ENCODE assay signal across 23 cellular contexts in the genomic region with DNA sequence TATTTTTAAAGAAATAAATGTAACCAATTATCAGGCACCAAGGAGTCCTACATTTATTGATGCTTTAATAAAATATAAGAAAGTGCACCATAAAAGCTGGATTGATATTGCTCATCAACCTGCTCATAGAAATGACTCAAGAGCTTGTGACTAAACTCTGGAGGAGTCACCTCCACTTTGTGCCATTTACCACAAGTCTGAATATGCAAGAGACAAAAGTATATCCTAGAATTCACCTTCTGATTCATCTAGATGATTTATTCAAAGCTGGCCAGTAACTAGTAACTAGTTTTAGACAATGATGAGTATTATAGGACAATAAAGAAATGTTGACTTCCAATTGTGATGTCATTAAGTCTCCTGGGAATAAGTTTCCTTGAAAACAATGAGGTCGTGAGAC.
DNase-seq lines count a peak whose midpoint lies in the region; ATAC-seq, FAIRE-seq and TF ChIP-seq lines count a peak whose summit lies in the region.
"Had no signal": no experiment of that assay in that cellular context is flagged by ENCODE, and none has a peak within 500 bp of the region (broad histone marks: within the 10 kb centered on the region; RNA-seq: fewer than 3 reads in every experiment).

No MANE protein-coding gene starts in this region.

- CTCF ChIA-PET in HepG2 (lab: Yijun Ruan, JAX; ENCODE audit: low intra/inter-chr PET ratio, low total read pairs), result no interaction called here
- CTCF ChIA-PET in mammary epithelial cell (lab: Charles Lee; ENCODE audit: low non-redundant PET), result no interaction called here

- in situ Hi-C loops in HepG2 (cut with HindIII; ENCODE audit: extremely low pct_ligation_motif_present, low pct_unique_long_range_greater_than_20kb) (no loop called here), mammary epithelial cell (cut with MboI; ENCODE audit: low sequenced_read_pairs in 2 of 2) (no loop called here)

- POLR2A ChIA-PET in HepG2 (lab: Yijun Ruan, JAX), result no interaction called here

- ATAC-seq in HepG2 (no peak), right lobe of liver (no peak), GM18909 (IDR thresholded peaks at IDR 0.05; ENCODE audit: poor library complexity, unreplicated experiment) (no peak)

- H3K36me3 ChIP-seq in HepG2 (replicated peaks in 1 of 2; ENCODE audit: control insufficient read depth in 1 of 2, insufficient read depth in 2 of 2, low read length in 2 of 2) (no peaks in the 10 kb centered on the region), right lobe of liver (no peaks in the 10 kb centered on the region), mammary epithelial cell (ENCODE audit: insufficient read depth, low read length) (no peaks in the 10 kb centered on the region)
- H3K36me3 ChIP-seq: BLaER1 treated with 17β-estradiol and CSF1 and Interleukin-3, amounts not matched to agents 10 nM and 100 nM; SJCRH30 had no signal

- H3K27me3 ChIP-seq in HepG2 (ENCODE audit: control insufficient read depth in 1 of 2, insufficient read depth in 2 of 2, low read length in 2 of 2) (no peaks in the 10 kb centered on the region), right lobe of liver (no peaks in the 10 kb centered on the region), mammary epithelial cell (ENCODE audit: insufficient read depth, low read length) (no peaks in the 10 kb centered on the region)
- H3K27me3 ChIP-seq: BLaER1 treated with 17β-estradiol and CSF1 and Interleukin-3, amounts not matched to agents 10 nM and 100 nM; SJCRH30 had no signal

- no peak for TF ChIP-seq EP300 in HepG2 (IDR thresholded peaks at IDR 0.05; ENCODE audit: low read depth in 2 of 2, low read length in 2 of 2)
- TF ChIP-seq EP300 in HepG2 (CRISPR knock-in tag; IDR thresholded peaks at IDR 0.05; ENCODE audit: borderline replicate concordance), result no peak

- H3K79me2 ChIP-seq in HepG2 (ENCODE audit: insufficient read depth, low read length) (no peaks in the 10 kb centered on the region), mammary epithelial cell (ENCODE audit: insufficient read depth, low read length) (no peaks in the 10 kb centered on the region)

- intact Hi-C loops in HepG2 (cut with micrococcal nuclease; ENCODE audit: unreplicated experiment), result no loop called here
- intact Hi-C loops in right lobe of liver (cut with DNase I), result no loop called here
- intact Hi-C loops in mammary epithelial cell (cut with micrococcal nuclease), result no loop called here

- no peak overlapping the region for H3K9ac ChIP-seq in HepG2 (ENCODE audit: insufficient read depth, low read depth, low read length)
- H3K9ac ChIP-seq in mammary epithelial cell (ENCODE audit: insufficient read depth, low read length), result no peak overlapping the region
- H3K9ac ChIP-seq: BLaER1 treated with 17β-estradiol and CSF1 and Interleukin-3, amounts not matched to agents 10 nM and 100 nM had no signal

- TF ChIP-seq CTCF in HepG2 (CRISPR knock-in tag; IDR thresholded peaks at IDR 0.05) (no peak), right lobe of liver (IDR thresholded peaks at IDR 0.05) (no peak), mammary epithelial cell (conservative IDR thresholded peaks at IDR 0.05 in 1 of 2, IDR thresholded peaks at IDR 0.05 in 1 of 2; ENCODE audit: extremely low read depth in 1 of 2, insufficient read depth in 1 of 2, low read depth in 1 of 2, low read length in 2 of 2) (no peak)

- H3K4me2 ChIP-seq in HepG2 (ENCODE audit: low read depth, low read length) (no peak overlapping the region), mammary epithelial cell (ENCODE audit: insufficient read depth, low read depth, low read length) (no peak overlapping the region)
- H3K4me2 ChIP-seq: BLaER1 treated with 17β-estradiol and CSF1 and Interleukin-3, amounts not matched to agents 10 nM and 100 nM had no signal

- no TSS peak for BruUV-seq in HepG2 (replicated peaks; lab: Mats Ljungman, UMichigan)
- no TSS peak for BruUV-seq in mammary epithelial cell (replicated peaks; lab: Mats Ljungman, UMichigan)

- no peak for TF ChIP-seq RAD21 in HepG2 (CRISPR knock-in tag; IDR thresholded peaks at IDR 0.05)

- H3K4me3 ChIP-seq in HepG2 (replicated peaks in 1 of 3; ENCODE audit: insufficient read depth in 1 of 3, low read depth in 2 of 3, low read length in 3 of 3), result no peak overlapping the region
- no peak overlapping the region for H3K4me3 ChIP-seq in right lobe of liver
- H3K4me3 ChIP-seq in mammary epithelial cell (replicated peaks in 1 of 3; ENCODE audit: insufficient read depth in 1 of 3, low read depth in 2 of 3, low read length in 3 of 3), result no peak overlapping the region
- H3K4me3 ChIP-seq: BLaER1 treated with 17β-estradiol and CSF1 and Interleukin-3, amounts not matched to agents 10 nM and 100 nM; SJCRH30 had no signal

- no peak for TF ChIP-seq POLR2A in HepG2 (IDR thresholded peaks at IDR 0.05; ENCODE audit: insufficient read depth in 1 of 2, low read depth in 2 of 2, low read length in 2 of 2)
- TF ChIP-seq POLR2A in right lobe of liver (IDR thresholded peaks at IDR 0.05), result no peak

- DNase-seq in HepG2 (ENCODE audit: low spot score), result no peak
- no peak for DNase-seq in right lobe of liver
- peak; percentile 21 for DNase-seq in mammary epithelial cell
- DNase-seq in kidney tubule cell (ENCODE audit: low spot score), result peak; percentile 95
- no peak for DNase-seq in SK-N-DZ (ENCODE audit: low spot score)
- DNase-seq in cortex of kidney (lab: John Stamatoyannopoulos, UW), result no peak
- no peak for DNase-seq in activated naive CD4-positive, alpha-beta T cell (lab: John Stamatoyannopoulos, UW)
- DNase-seq: CD8-positive, alpha-beta memory T cell; DMS 273 treated with DMSO at 0.1 percent for 48 hours; GF-D8; Kasumi-1; NCI-H1436 treated with DMSO at 0.1 percent for 48 hours; NCI-H2029 treated with DMSO at 0.1 percent for 48 hours; NCI-H2171 treated with DMSO at 0.1 percent for 48 hours; NCI-H446 treated with DMSO at 0.1 percent for 48 hours; NK-92 treated with Interleukin-12 subunit alpha and Interleukin-12 subunit beta, amount 100 ng/mL, for 24 hours; SJCRH30 had no signal

- dilution Hi-C loops in mammary epithelial cell (cut with HindIII; ENCODE audit: low sequenced_read_pairs), result no loop called here

- 4% methylated on average over 1 of the region's 1 CpG for WGBS in HepG2 (ENCODE audit: low lambda C conversion rate)
- 57% methylated on average over 1 of the region's 1 CpG for WGBS in right lobe of liver (ENCODE audit: insufficient coverage, low coverage, low lambda C conversion rate, missing lambda C conversion rate)
- WGBS in mammary epithelial cell (ENCODE audit: low coverage, missing lambda C conversion rate), result 44% methylated on average over 1 of the region's 1 CpG

- no peak for FAIRE-seq in HepG2 (lab: Jason Lieb, UNC)
- FAIRE-seq: A204.1, GM12891, GM18507 had no signal

- H2AFZ ChIP-seq in HepG2 (ENCODE audit: low read length) (no peak overlapping the region), mammary epithelial cell (ENCODE audit: low read depth, low read length) (no peak overlapping the region)

- H3K27ac ChIP-seq in HepG2 (ENCODE audit: extremely low read length, insufficient read depth, low read length) (no peak overlapping the region), right lobe of liver (no peak overlapping the region), mammary epithelial cell (ENCODE audit: insufficient read depth, low read depth, low read length) (no peak overlapping the region)
- H3K27ac ChIP-seq: BLaER1 treated with 17β-estradiol and CSF1 and Interleukin-3, amounts not matched to agents 10 nM and 100 nM; RWPE1; SJCRH30 had no signal

- H4K20me1 ChIP-seq in HepG2 (ENCODE audit: insufficient read depth, low read length), result no peaks in the 10 kb centered on the region
- no peaks in the 10 kb centered on the region for H4K20me1 ChIP-seq in mammary epithelial cell (ENCODE audit: insufficient read depth, low read length)
- H4K20me1 ChIP-seq: BLaER1 treated with 17β-estradiol and CSF1 and Interleukin-3, amounts not matched to agents 10 nM and 100 nM had no signal

- H3K4me1 ChIP-seq in HepG2 (ENCODE audit: insufficient read depth, low read length), result no peaks in the 10 kb centered on the region
- H3K4me1 ChIP-seq in right lobe of liver, result no peaks in the 10 kb centered on the region
- no peaks in the 10 kb centered on the region for H3K4me1 ChIP-seq in mammary epithelial cell (ENCODE audit: insufficient read depth, low read length)
- H3K4me1 ChIP-seq: BLaER1 treated with 17β-estradiol and CSF1 and Interleukin-3, amounts not matched to agents 10 nM and 100 nM had no signal

- H3K9me3 ChIP-seq in HepG2 (ENCODE audit: low read length) (peaks cover 59% of the 10 kb centered on the region), right lobe of liver (no peaks in the 10 kb centered on the region), mammary epithelial cell (replicated peaks; ENCODE audit: insufficient read depth, low read length) (peaks cover 11% of the 10 kb centered on the region)

TF ChIP-seq in HepG2, 621 proteins besides CTCF, POLR2A, EP300 and RAD21:
- TF ChIP-seq, protein P1, sequence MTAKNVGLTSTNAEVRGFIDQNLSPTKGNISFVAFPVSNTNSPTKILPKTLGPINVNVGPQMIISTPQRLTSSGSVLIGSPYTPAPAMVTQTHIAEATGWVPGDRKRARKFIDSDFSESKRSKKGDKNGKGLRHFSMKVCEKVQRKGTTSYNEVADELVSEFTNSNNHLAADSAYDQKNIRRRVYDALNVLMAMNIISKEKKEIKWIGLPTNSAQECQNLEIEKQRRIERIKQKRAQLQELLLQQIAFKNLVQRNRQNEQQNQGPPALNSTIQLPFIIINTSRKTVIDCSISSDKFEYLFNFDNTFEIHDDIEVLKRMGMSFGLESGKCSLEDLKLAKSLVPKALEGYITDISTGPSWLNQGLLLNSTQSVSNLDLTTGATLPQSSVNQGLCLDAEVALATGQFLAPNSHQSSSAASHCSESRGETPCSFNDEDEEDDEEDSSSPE (CRISPR knock-in tag; IDR thresholded peaks at IDR 0.05), result no peak
- TF ChIP-seq CREB1 (IDR thresholded peaks at IDR 0.05) (0 out of 2 replicates have a peak, but pooled peaks have one; percentile 5), CREB1 (CRISPR knock-in tag; IDR thresholded peaks at IDR 0.05) (no peak)

Comparison
In these comparisons a context has a peak if more than half of its experiments do, and no peak if none do; other contexts are left out.
1. DNase-seq: peak in mammary epithelial cell (single experiment) and kidney tubule cell (single experiment); none in HepG2 (single experiment), right lobe of liver (0 of 3), SK-N-DZ (single experiment), cortex of kidney (single experiment) and activated naive CD4-positive, alpha-beta T cell (0 of 4).